In genomic region chr12:4392223-4392742, GRCh38 we compare ENCODE assay signal across 29 cellular contexts. TPM values are rescaled to one million over a fixed set of nuclear protein-coding genes. Genes with fewer than 3 reads are reported as not detected.
DNase-seq lines count a peak whose midpoint lies in the region; ATAC-seq, FAIRE-seq and TF ChIP-seq lines count a peak whose summit lies in the region.
"Had no signal": no experiment of that assay in that cellular context is flagged by ENCODE, and none has a peak within 500 bp of the region (broad histone marks: within the 10 kb centered on the region; RNA-seq: fewer than 3 reads in every experiment).

No MANE protein-coding gene starts in this region.

- FAIRE-seq in H1 (lab: Jason Lieb, UNC), result no peak
- FAIRE-seq: D721Med, kidney had no signal

- peaks cover 37% of the 10 kb centered on the region for H3K4me1 ChIP-seq in BLaER1
- H3K4me1 ChIP-seq in H1 (replicated peaks in 1 of 4; ENCODE audit: control insufficient read depth in 3 of 4, insufficient read depth in 4 of 4, low read length in 3 of 4), result no peaks in the 10 kb centered on the region
- no peaks in the 10 kb centered on the region for H3K4me1 ChIP-seq in endodermal cell (ENCODE audit: control insufficient read depth, insufficient read depth, low read length)
- H3K4me1 ChIP-seq in HAP-1, result no peaks in the 10 kb centered on the region

- no peak overlapping the region for H3K14ac ChIP-seq in H1 (ENCODE audit: insufficient read length)

- intact Hi-C loops in natural killer cell (cut with micrococcal nuclease), result no loop called here

- no peak for TF ChIP-seq POLR2A in H1 (IDR thresholded peaks at IDR 0.05; ENCODE audit: control extremely low read depth in 1 of 2, low read depth in 2 of 2, low read length in 2 of 2)

- H2AFZ ChIP-seq in H1 (ENCODE audit: low read length), result no peak overlapping the region

- H3K23ac ChIP-seq in H1 (ENCODE audit: insufficient read length), result no peak overlapping the region

- H4K20me1 ChIP-seq in BLaER1 (no peaks in the 10 kb centered on the region), H1 (replicated peaks in 1 of 2; ENCODE audit: control insufficient read depth in 1 of 2, insufficient read depth in 2 of 2, low read length in 2 of 2) (no peaks in the 10 kb centered on the region)

- H3K36me3 Mint-ChIP-seq in natural killer cell (no peaks in the 10 kb centered on the region), endodermal cell (ENCODE audit: low read depth) (no peaks in the 10 kb centered on the region)
- H3K36me3 Mint-ChIP-seq in activated CD4-positive, alpha-beta T cell treated with anti-CD3 and anti-CD28 coated beads, Interleukin-2, amount 10 ng/mL, durations not matched to agents 7 days and 5 days (ENCODE audit: low read depth), result no peaks in the 10 kb centered on the region
- H3K36me3 Mint-ChIP-seq: activated naive CD4-positive, alpha-beta T cell treated with anti-CD3 and anti-CD28 coated beads, Interleukin-2, amount 10 ng/mL, durations not matched to agents 7 days and 5 days; naive B cell had no signal

- H3K4me1 Mint-ChIP-seq in natural killer cell, result peaks cover 10 to 14% of the 10 kb centered on the region in 2 donors
- no peaks in the 10 kb centered on the region for H3K4me1 Mint-ChIP-seq in endodermal cell
- peaks cover 8% of the 10 kb centered on the region for H3K4me1 Mint-ChIP-seq in activated CD4-positive, alpha-beta T cell treated with anti-CD3 and anti-CD28 coated beads, Interleukin-2, amount 10 ng/mL, durations not matched to agents 7 days and 5 days
- H3K4me1 Mint-ChIP-seq: naive B cell had no signal

- H2BK15ac ChIP-seq in H1 (ENCODE audit: low read length), result no peak overlapping the region

- H4K8ac ChIP-seq in H1 (ENCODE audit: extremely low read depth, insufficient read depth, low read length), result peak overlapping the region; percentile 86; the same call in 1 of the 2 replicates

- H3K18ac ChIP-seq in H1 (ENCODE audit: extremely low read depth, low read length), result no peak overlapping the region

- H3K9me3 Mint-ChIP-seq in natural killer cell (no peaks in the 10 kb centered on the region), endodermal cell (no peaks in the 10 kb centered on the region)
- H3K9me3 Mint-ChIP-seq in activated CD4-positive, alpha-beta T cell treated with anti-CD3 and anti-CD28 coated beads, Interleukin-2, amount 10 ng/mL, durations not matched to agents 7 days and 5 days, result no peaks in the 10 kb centered on the region
- H3K9me3 Mint-ChIP-seq: activated naive CD4-positive, alpha-beta T cell treated with anti-CD3 and anti-CD28 coated beads, Interleukin-2, amount 10 ng/mL, durations not matched to agents 7 days and 5 days; activated T-cell treated with anti-CD3 and anti-CD28 coated beads, Interleukin-2, amount 50 U/mL, for 72 hours; naive B cell had no signal

- no peak for TF ChIP-seq CTCF in H1 (IDR thresholded peaks at IDR 0.05; ENCODE audit: control extremely low read depth in 1 of 3, insufficient read depth in 1 of 3, low read depth in 1 of 3, low read length in 3 of 3)
- no peak for TF ChIP-seq CTCF in natural killer cell (IDR thresholded peaks at IDR 0.05)
- TF ChIP-seq CTCF in endodermal cell (conservative IDR thresholded peaks at IDR 0.05), result no peak
- no peak for TF ChIP-seq CTCF in GM13977 (IDR thresholded peaks at IDR 0.05; ENCODE audit: extremely low read depth, insufficient read depth, missing control alignments)

- H3K4me2 ChIP-seq in BLaER1 (peak overlapping the region; percentile 89), H1 (ENCODE audit: insufficient read depth in 1 of 2, low read depth in 2 of 2, low read length in 2 of 2) (no peak overlapping the region)
- H3K4me2 ChIP-seq: KMS-11 had no signal

- H3K27ac ChIP-seq in BLaER1 (peak overlapping the region; percentile 84), H1 (ENCODE audit: low read depth, low read length) (no peak overlapping the region), endodermal cell (ENCODE audit: low read depth, low read length) (no peak overlapping the region)
- H3K27ac ChIP-seq: C4-2B, KMS-11 had no signal

- H3K4me3 Mint-ChIP-seq in natural killer cell, result peak overlapping the region; percentile 25
- H3K4me3 Mint-ChIP-seq in endodermal cell, result no peak overlapping the region
- H3K4me3 Mint-ChIP-seq in activated CD4-positive, alpha-beta T cell treated with anti-CD3 and anti-CD28 coated beads, Interleukin-2, amount 10 ng/mL, durations not matched to agents 7 days and 5 days, result no peak overlapping the region
- H3K4me3 Mint-ChIP-seq: activated naive CD4-positive, alpha-beta T cell treated with anti-CD3 and anti-CD28 coated beads, Interleukin-2, amount 10 ng/mL, durations not matched to agents 7 days and 5 days had no signal

- H2BK120ac ChIP-seq in H1 (replicated peaks; ENCODE audit: low read depth, low read length), result no peak overlapping the region

- POLR2A ChIA-PET in H1 (lab: Charles Lee; ENCODE audit: partially characterized antibody), result no interaction called here
- POLR2A ChIA-PET in activated CD4-positive, alpha-beta T cell treated with anti-CD3 and anti-CD28 coated beads, Interleukin-2, amount 10 ng/mL, durations not matched to agents 7 days and 5 days (lab: Charles Lee), result no interaction called here

- no peak overlapping the region for H2BK5ac ChIP-seq in H1 (ENCODE audit: low read depth, low read length)

- no peaks in the 10 kb centered on the region for H3K27me3 ChIP-seq in BLaER1
- peaks cover 0 to 1% (median 0%) of the 10 kb centered on the region in 4 experiments; a peak in 1 of 7 replicates for H3K27me3 ChIP-seq in H1 (replicated peaks in 1 of 4; ENCODE audit: control insufficient read depth in 3 of 4, extremely low read depth in 1 of 4, insufficient read depth in 3 of 4, low read length in 3 of 4)
- H3K27me3 ChIP-seq in endodermal cell (ENCODE audit: control insufficient read depth, insufficient read depth, low read length, poor library complexity, severe bottlenecking), result no peaks in the 10 kb centered on the region
- H3K27me3 ChIP-seq in HAP-1 (ENCODE audit: low read depth), result peaks cover 11% of the 10 kb centered on the region; the same call in 1 of the 2 replicates

- H3K36me3 ChIP-seq in BLaER1, result no peaks in the 10 kb centered on the region
- H3K36me3 ChIP-seq in H1 (ENCODE audit: control insufficient read depth in 2 of 4, insufficient read depth in 4 of 4, low read length in 3 of 4), result no peaks in the 10 kb centered on the region
- no peaks in the 10 kb centered on the region for H3K36me3 ChIP-seq in endodermal cell (ENCODE audit: control insufficient read depth, insufficient read depth, low read length)
- no peaks in the 10 kb centered on the region for H3K36me3 ChIP-seq in HAP-1 (replicated peaks)

- no peak overlapping the region for H3K4ac ChIP-seq in H1 (replicated peaks; ENCODE audit: insufficient read length, low read depth, low read length)

- H3K79me2 ChIP-seq in H1 (ENCODE audit: control insufficient read depth in 1 of 2, insufficient read depth in 2 of 2, low read length in 2 of 2), result no peaks in the 10 kb centered on the region

- CTCF ChIA-PET in H1 (lab: Charles Lee; ENCODE audit: partially characterized antibody), result interaction anchor here (1.6 kb wide), 1 partner anchor 11 kb away, joined by 3 read pairs; no protein-coding TSS in a partner anchor
- CTCF ChIA-PET in activated CD4-positive, alpha-beta T cell treated with anti-CD3 and anti-CD28 coated beads, Interleukin-2, amount 10 ng/mL, durations not matched to agents 7 days and 5 days (lab: Charles Lee), result no interaction called here

- TF ChIP-seq EP300 in H1 (IDR thresholded peaks at IDR 0.05; ENCODE audit: borderline replicate concordance in 1 of 2, low read depth in 2 of 2, low read length in 2 of 2), result no peak

- peak in 2 of 3 donors; percentile 42 to 65 for ATAC-seq in natural killer cell
- ATAC-seq: activated T-cell treated with anti-CD3 and anti-CD28 coated beads, Interleukin-2, amount 50 U/mL, for 72 hours; esophagus mucosa had no signal

- H4K91ac ChIP-seq in H1 (replicated peaks; ENCODE audit: insufficient read length, low read length), result no peak overlapping the region

- H3K79me1 ChIP-seq in H1 (ENCODE audit: low read depth, low read length), result no peaks in the 10 kb centered on the region

- H3K27me3 Mint-ChIP-seq in natural killer cell (ENCODE audit: low read depth in 2 of 2) (peaks cover 12 to 17% of the 10 kb centered on the region in 2 donors), endodermal cell (ENCODE audit: insufficient read depth) (peaks cover 25% of the 10 kb centered on the region)
- peaks cover 47% of the 10 kb centered on the region for H3K27me3 Mint-ChIP-seq in activated CD4-positive, alpha-beta T cell treated with anti-CD3 and anti-CD28 coated beads, Interleukin-2, amount 10 ng/mL, durations not matched to agents 7 days and 5 days

- DNase-seq in KG1 (lab: John Stamatoyannopoulos, UW) (peak; percentile 53), H1 (ENCODE audit: low read depth in 1 of 2, low spot score in 2 of 2) (no peak), natural killer cell (no peak), endodermal cell (no peak), HAP-1 (ENCODE audit: low spot score in 2 of 2) (no peak), GM13977 (ENCODE audit: low spot score) (no peak)
- no peak for DNase-seq in activated CD4-positive, alpha-beta T cell treated with anti-CD3 and anti-CD28 coated beads, Interleukin-2, amount 10 ng/mL, durations not matched to agents 7 days and 5 days
- DNase-seq: activated naive CD4-positive, alpha-beta T cell treated with anti-CD3 and anti-CD28 coated beads, Interleukin-2, amount 10 ng/mL, durations not matched to agents 7 days and 5 days; aorta; effector CD8-positive, alpha-beta T cell; foreskin melanocyte; GOT3; kidney; mesendoderm; naive B cell; NCI-H187; NCI-H69; retina; stimulated activated CD4-positive, alpha-beta T cell treated with anti-CD3 and anti-CD28 coated beads, Interleukin-12 subunit alpha, Interleukin-12 subunit beta, amount 100 ng/mL, for 4 hours; stimulated activated CD4-positive, alpha-beta T cell treated with anti-CD3 and anti-CD28 coated beads, Interleukin-4, amount 100 ng/mL, for 4 hours; T-helper 9 cell; trophoblast cell had no signal

- H4K5ac ChIP-seq in H1 (ENCODE audit: insufficient read length, low read depth, low read length), result no peak overlapping the region

- WGBS in H1 (ENCODE audit: extremely low coverage in 1 of 2, insufficient coverage in 1 of 2, insufficient read length in 1 of 2, insufficient replicate concordance in 2 of 2, low coverage in 1 of 2, low lambda C conversion rate in 2 of 2, missing lambda C conversion rate in 1 of 2), 2 experiments, result 86% methylated on average over 15 of the region's 15 CpGs; no CpG with 5 or more reads in 1 of the 2 experiments
- WGBS in endodermal cell (ENCODE audit: insufficient coverage in 1 of 2, insufficient read length in 1 of 2), 2 experiments, result 91 to 94% methylated on average over 5 to 15 of the region's 15 CpGs

- no peak for TF ChIP-seq RAD21 in H1 (IDR thresholded peaks at IDR 0.05 in 1 of 2, conservative IDR thresholded peaks at IDR 0.05 in 1 of 2; ENCODE audit: low read depth in 2 of 2, low read length in 2 of 2)

- no peak overlapping the region for H2BK20ac ChIP-seq in H1 (ENCODE audit: low read length)

- peak overlapping the region; percentile 38; the same call in 1 of the 2 replicates for H3K4me3 ChIP-seq in BLaER1
- H3K4me3 ChIP-seq in H1 (ENCODE audit: extremely low read depth in 1 of 4, insufficient read depth in 2 of 4, low read depth in 3 of 4, low read length in 4 of 4), result no peak overlapping the region
- no peak overlapping the region for H3K4me3 ChIP-seq in endodermal cell (ENCODE audit: low read length)
- H3K4me3 ChIP-seq in HAP-1, result no peak overlapping the region

- no peak overlapping the region for H2BK12ac ChIP-seq in H1 (ENCODE audit: low read depth, low read length)

- in situ Hi-C loops in HAP-1 (cut with MboI; ENCODE audit: low sequenced_read_pairs) (no loop called here), GM13977 (cut with MboI; ENCODE audit: low pct_unique_long_range_greater_than_20kb, low sequenced_read_pairs, unreplicated experiment) (no loop called here)

- H3K9ac ChIP-seq in BLaER1 (peak overlapping the region; percentile 74), H1 (replicated peaks in 1 of 4; ENCODE audit: extremely low read depth in 1 of 4, low read depth in 3 of 4, low read length in 3 of 4) (no peak overlapping the region), endodermal cell (ENCODE audit: extremely low read depth, low read length, poor library complexity, severe bottlenecking) (no peak overlapping the region)
- H3K9ac ChIP-seq: KMS-11 had no signal

- no peak overlapping the region for H2AK5ac ChIP-seq in H1 (ENCODE audit: low read depth, low read length)

- no peak overlapping the region for H3K56ac ChIP-seq in H1 (replicated peaks; ENCODE audit: insufficient read length, low read depth, low read length)

- peak overlapping the region in 1 of 2 donors; percentile 21 for H3K27ac Mint-ChIP-seq in natural killer cell
- H3K27ac Mint-ChIP-seq in endodermal cell, result no peak overlapping the region
- no peak overlapping the region for H3K27ac Mint-ChIP-seq in activated CD4-positive, alpha-beta T cell treated with anti-CD3 and anti-CD28 coated beads, Interleukin-2, amount 10 ng/mL, durations not matched to agents 7 days and 5 days
- H3K27ac Mint-ChIP-seq: activated naive CD4-positive, alpha-beta T cell treated with anti-CD3 and anti-CD28 coated beads, Interleukin-2, amount 10 ng/mL, durations not matched to agents 7 days and 5 days; activated T-cell treated with anti-CD3 and anti-CD28 coated beads, Interleukin-2, amount 50 U/mL, for 72 hours; naive B cell had no signal

- H3K9me3 ChIP-seq in BLaER1 (no peaks in the 10 kb centered on the region), H1 (ENCODE audit: insufficient read depth in 2 of 2, low read depth in 1 of 2, low read length in 1 of 2) (no peaks in the 10 kb centered on the region), endodermal cell (ENCODE audit: control insufficient read depth, low read length) (no peaks in the 10 kb centered on the region), HAP-1 (no peaks in the 10 kb centered on the region)

- H3K23me2 ChIP-seq in H1 (ENCODE audit: low read depth, low read length), result no peaks in the 10 kb centered on the region

RNA-seq across cellular contexts. Expression of gene FGF23, which starts 12.8 kb away (rescaled TPM):
- total RNA-seq in H1 (2021; fragmentation: NEBNext Ultra II Directional; extraction: Animal tissue kit (Norgen Biotek cat#: 25700)), result 0.42 and 0.67 TPM in 2 replicates
- polyA plus RNA-seq in H1 (2011; rRNA removed), result 0.35 and 0.53 TPM in 2 replicates
- 0.32 TPM for polyA plus RNA-seq in H1 (2011; cell fraction: cytosol; rRNA removed)
- 0.60 TPM for polyA plus RNA-seq in H1 (2011; cell fraction: nucleus; rRNA removed)
- 0.25 to 0.50 TPM (median 0.27 TPM) in 4 replicates for polyA plus RNA-seq in H1 (2012, experiment 1 of 2)
- 0.31 TPM for polyA plus RNA-seq in H1 (2012, experiment 2 of 2)
- 0.43 TPM for polyA plus RNA-seq in H1 (2013, experiment 1 of 2)
- polyA plus RNA-seq in H1 (2013, experiment 2 of 2), result 0.44 TPM
- 0.12 and 0.35 TPM in 2 replicates for polyA minus RNA-seq in H1 (2011; rRNA and poly(A)+ RNA removed)
- not detected for polyA minus RNA-seq in H1 (2011; cell fraction: cytosol; rRNA and poly(A)+ RNA removed)
- 0.70 TPM for polyA minus RNA-seq in H1 (2011; cell fraction: nucleus; rRNA and poly(A)+ RNA removed)
- total RNA-seq in natural killer cell, result not detected
- total RNA-seq in endodermal cell, result under 1 TPM; 0.33 to 0.44 TPM
- 0.39 TPM for polyA plus RNA-seq in endodermal cell (2013, experiment 1 of 2)
- polyA plus RNA-seq in endodermal cell (2013, experiment 2 of 2), result 0.29 TPM
- total RNA-seq in activated CD4-positive, alpha-beta T cell treated with anti-CD3 and anti-CD28 coated beads, Interleukin-2, amount 10 ng/mL, durations not matched to agents 7 days and 5 days, result not detected
- total RNA-seq: activated T-cell treated with anti-CD3 and anti-CD28 coated beads, Interleukin-2, amount 50 U/mL, for 72 hours; aorta; esophagus mucosa; kidney; osteocyte had no signal
- polyA plus RNA-seq: aorta had no signal

RNA-seq across cellular contexts. Expression of gene FGF6, which starts 53.3 kb away (rescaled TPM):
- total RNA-seq in H1 (2021; fragmentation: NEBNext Ultra II Directional; extraction: Animal tissue kit (Norgen Biotek cat#: 25700)), result not detected in 2 replicates
- not detected in 2 replicates for polyA plus RNA-seq in H1 (2011; rRNA removed)
- polyA plus RNA-seq in H1 (2011; cell fraction: cytosol; rRNA removed), result not detected
- polyA plus RNA-seq in H1 (2011; cell fraction: nucleus; rRNA removed), result not detected
- polyA plus RNA-seq in H1 (2012, experiment 1 of 2), result not detected in 4 replicates
- not detected for polyA plus RNA-seq in H1 (2012, experiment 2 of 2)
- polyA plus RNA-seq in H1 (2013, experiment 1 of 2), result not detected
- not detected for polyA plus RNA-seq in H1 (2013, experiment 2 of 2)
- not detected in 2 replicates for polyA minus RNA-seq in H1 (2011; rRNA and poly(A)+ RNA removed)
- not detected for polyA minus RNA-seq in H1 (2011; cell fraction: cytosol; rRNA and poly(A)+ RNA removed)
- polyA minus RNA-seq in H1 (2011; cell fraction: nucleus; rRNA and poly(A)+ RNA removed), result not detected
- total RNA-seq in natural killer cell (not detected), endodermal cell (not detected)
- not detected for polyA plus RNA-seq in endodermal cell (2013, experiment 1 of 2)
- polyA plus RNA-seq in endodermal cell (2013, experiment 2 of 2), result not detected
- not detected for total RNA-seq in activated CD4-positive, alpha-beta T cell treated with anti-CD3 and anti-CD28 coated beads, Interleukin-2, amount 10 ng/mL, durations not matched to agents 7 days and 5 days
- total RNA-seq: activated T-cell treated with anti-CD3 and anti-CD28 coated beads, Interleukin-2, amount 50 U/mL, for 72 hours; aorta; esophagus mucosa; kidney; osteocyte had no signal
- polyA plus RNA-seq: aorta had no signal
